ENCODE assay signal across 1 cellular context in the genomic region with DNA sequence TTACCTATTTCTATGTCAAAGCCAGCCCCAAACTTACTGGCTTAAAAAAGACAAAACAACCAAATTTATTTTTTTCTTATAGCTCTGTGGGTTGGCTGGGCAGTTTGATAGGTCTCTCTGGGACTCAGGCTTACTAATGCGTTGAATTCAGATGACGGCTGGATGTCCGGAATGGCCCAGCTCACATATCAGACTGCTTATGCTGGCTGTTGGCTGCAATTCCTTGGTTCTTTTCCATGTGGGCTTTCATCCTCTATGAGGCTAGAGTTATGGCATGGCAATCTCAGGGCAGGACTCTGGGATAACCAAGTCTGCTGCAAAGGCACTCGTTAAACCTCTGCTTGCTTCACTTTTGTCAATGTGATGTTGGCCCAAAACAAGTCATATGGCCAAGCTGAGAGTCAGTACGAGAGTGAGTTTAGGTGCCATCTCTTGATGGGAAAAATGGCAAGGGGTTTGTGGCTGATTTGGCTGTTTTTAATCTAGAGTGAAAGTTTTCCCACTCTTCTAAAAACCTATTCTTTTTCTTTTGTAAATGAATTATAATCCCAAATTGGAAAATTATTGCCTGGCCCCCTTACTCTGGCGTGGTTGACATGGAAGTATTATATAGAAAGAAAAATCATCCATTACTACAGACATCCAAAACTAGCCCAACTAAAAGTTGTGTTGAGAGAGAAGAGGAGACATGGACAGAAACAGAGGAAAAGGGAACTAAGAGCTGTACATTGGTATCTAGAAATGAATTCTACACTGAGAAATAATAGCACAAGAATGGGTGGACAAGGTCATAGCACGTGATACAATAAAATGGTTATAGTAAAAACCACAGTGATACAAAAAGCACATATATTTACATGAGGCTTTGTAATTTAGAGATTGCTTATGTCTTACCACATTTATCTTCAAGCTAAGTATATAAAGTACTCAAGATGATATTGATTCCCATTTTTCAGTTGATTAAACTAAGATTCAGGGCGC.
TF ChIP-seq lines count a peak whose summit lies in the region.

No MANE protein-coding gene starts in this region.

TF ChIP-seq in HepG2, 621 proteins besides CTCF, POLR2A, EP300 and RAD21:
- TF ChIP-seq RARA (CRISPR knock-in tag; IDR thresholded peaks at IDR 0.05): no peak
- peak; percentile 93 for TF ChIP-seq ZNF12 (CRISPR knock-in tag; IDR thresholded peaks at IDR 0.05)
- no peak for TF ChIP-seq MLXIP (CRISPR knock-in tag; IDR thresholded peaks at IDR 0.05; ENCODE audit: borderline replicate concordance)
